In genomic region chr6:42029062-42029685, GRCh38 we compare ENCODE assay signal across 1 cellular context.
TF ChIP-seq lines count a peak whose summit lies in the region.

No MANE protein-coding gene starts in this region.

TF ChIP-seq in IMR-90, 13 proteins besides CTCF, POLR2A, EP300 and RAD21 (continued from another document):
- TF ChIP-seq, protein P1, sequence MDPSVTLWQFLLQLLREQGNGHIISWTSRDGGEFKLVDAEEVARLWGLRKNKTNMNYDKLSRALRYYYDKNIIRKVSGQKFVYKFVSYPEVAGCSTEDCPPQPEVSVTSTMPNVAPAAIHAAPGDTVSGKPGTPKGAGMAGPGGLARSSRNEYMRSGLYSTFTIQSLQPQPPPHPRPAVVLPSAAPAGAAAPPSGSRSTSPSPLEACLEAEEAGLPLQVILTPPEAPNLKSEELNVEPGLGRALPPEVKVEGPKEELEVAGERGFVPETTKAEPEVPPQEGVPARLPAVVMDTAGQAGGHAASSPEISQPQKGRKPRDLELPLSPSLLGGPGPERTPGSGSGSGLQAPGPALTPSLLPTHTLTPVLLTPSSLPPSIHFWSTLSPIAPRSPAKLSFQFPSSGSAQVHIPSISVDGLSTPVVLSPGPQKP (IDR thresholded peaks at IDR 0.05; ENCODE audit: borderline replicate concordance, low read depth, low read length), result no peak
- TF ChIP-seq MAZ (IDR thresholded peaks at IDR 0.05; ENCODE audit: borderline replicate concordance, low read depth, low read length), result no peak
- no peak for TF ChIP-seq CHD1 (IDR thresholded peaks at IDR 0.05; ENCODE audit: low read depth, low read length)
- no peak for TF ChIP-seq BHLHE40 (IDR thresholded peaks at IDR 0.05; ENCODE audit: low read depth, low read length)
- TF ChIP-seq RCOR1 (IDR thresholded peaks at IDR 0.05; ENCODE audit: insufficient replicate concordance, low read length), result no peak
- no peak for TF ChIP-seq MAFK (IDR thresholded peaks at IDR 0.05; ENCODE audit: low read depth, low read length)
- TF ChIP-seq, protein P2, sequence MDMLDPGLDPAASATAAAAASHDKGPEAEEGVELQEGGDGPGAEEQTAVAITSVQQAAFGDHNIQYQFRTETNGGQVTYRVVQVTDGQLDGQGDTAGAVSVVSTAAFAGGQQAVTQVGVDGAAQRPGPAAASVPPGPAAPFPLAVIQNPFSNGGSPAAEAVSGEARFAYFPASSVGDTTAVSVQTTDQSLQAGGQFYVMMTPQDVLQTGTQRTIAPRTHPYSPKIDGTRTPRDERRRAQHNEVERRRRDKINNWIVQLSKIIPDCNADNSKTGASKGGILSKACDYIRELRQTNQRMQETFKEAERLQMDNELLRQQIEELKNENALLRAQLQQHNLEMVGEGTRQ (IDR thresholded peaks at IDR 0.05; ENCODE audit: low read depth, low read length), result no peak
- TF ChIP-seq SMC3 (IDR thresholded peaks at IDR 0.05; ENCODE audit: low read depth, low read length), result no peak
